Comparison of ENCODE assay signal across 9 cellular contexts in genomic region chr3:124780767-124781485, GRCh38. TPM values are rescaled to one million over a fixed set of nuclear protein-coding genes. Genes with fewer than 3 reads are reported as not detected.
A peak's percentile ranks its signal among the peaks of the same experiment; 100 is the strongest.
DNase-seq lines count a peak whose midpoint lies in the region; ATAC-seq, FAIRE-seq and TF ChIP-seq lines count a peak whose summit lies in the region.
"Had no signal": no experiment of that assay in that cellular context is flagged by ENCODE, and none has a peak within 500 bp of the region (broad histone marks: within the 10 kb centered on the region; RNA-seq: fewer than 3 reads in every experiment).

No MANE protein-coding gene starts in this region.

- 0 out of 3 replicates have a peak, but pooled peaks have one; percentile 27 for ATAC-seq in K562
- no peak for ATAC-seq in HG03095 (IDR thresholded peaks at IDR 0.05; ENCODE audit: unreplicated experiment)

- no peaks in the 10 kb centered on the region for H3K79me2 ChIP-seq in K562 (ENCODE audit: control insufficient read depth, insufficient read depth, low read length)

- 62% methylated on average over 7 of the region's 15 CpGs for WGBS in K562 (ENCODE audit: insufficient coverage, low coverage, missing lambda C conversion rate)

- H3K36me3 ChIP-seq in K562 (ENCODE audit: control insufficient read depth, insufficient read depth, low read length) (no peaks in the 10 kb centered on the region), stomach smooth muscle (ENCODE audit: control insufficient read depth in 2 of 2, insufficient read depth in 2 of 2, low read length in 2 of 2) (peaks cover 0 to 4% of the 10 kb centered on the region in 2 donors)

- no peak overlapping the region for H3K4me2 ChIP-seq in K562 (ENCODE audit: insufficient read depth, low read length)

- no peak for TF ChIP-seq EP300 in K562 (IDR thresholded peaks at IDR 0.05; ENCODE audit: low read length)

- intact Hi-C loops in K562 (cut with micrococcal nuclease), result no loop called here

- H3K27ac ChIP-seq in K562 (ENCODE audit: extremely low read depth, low read depth, low read length) (no peak overlapping the region), stomach smooth muscle (ENCODE audit: low read length) (peak overlapping the region; percentile 89)
- H3K27ac ChIP-seq: epithelial cell of prostate had no signal

- POLR2A ChIA-PET in K562 (lab: Yijun Ruan, JAX), result no interaction called here

- CTCF ChIA-PET in K562 (lab: Yijun Ruan, JAX; ENCODE audit: low intra/inter-chr PET ratio), result no interaction called here

- DNase-seq in KBM-7 (peak; percentile 23), K562 (ENCODE audit: extremely low read depth in 1 of 4, low spot score in 3 of 4) (no peak), kidney tubule cell (ENCODE audit: low spot score) (peak; percentile 23), NCI-H748 (lab: John Stamatoyannopoulos, UW; ENCODE audit: unreplicated experiment) (no peak), NCI-H2107 treated with DMSO at 0.1 percent for 48 hours (lab: John Stamatoyannopoulos, UW; ENCODE audit: unreplicated experiment) (no peak)
- no peak for DNase-seq in effector CD4-positive, alpha-beta T cell

- H2AFZ ChIP-seq in K562 (ENCODE audit: low read depth, low read length), result no peak overlapping the region

- in situ Hi-C loops in KBM-7 (cut with MboI; ENCODE audit: low pct_unique_long_range_greater_than_20kb, low sequenced_read_pairs) (no loop called here), K562 (cut with MboI) (no loop called here)

- no TSS peak for BruUV-seq in K562 (replicated peaks; lab: Mats Ljungman, UMichigan)

- TF ChIP-seq POLR2A in K562 (conservative IDR thresholded peaks at IDR 0.05), result no peak

- H3K4me3 ChIP-seq in K562 (no peak overlapping the region), stomach smooth muscle (ENCODE audit: low read length in 2 of 2) (peak overlapping the region; percentile 38 to 47)

- no peaks in the 10 kb centered on the region for H3K9me1 ChIP-seq in K562 (ENCODE audit: control insufficient read depth, insufficient read depth, low read length)

- H3K9me3 ChIP-seq in K562 (replicated peaks; ENCODE audit: control insufficient read depth, insufficient read depth, low read depth, low read length) (no peaks in the 10 kb centered on the region), stomach smooth muscle (ENCODE audit: control insufficient read depth in 2 of 2, low read length in 2 of 2) (no peaks in the 10 kb centered on the region)

- no peak overlapping the region; a peak in 1 of 4 replicates for H3K9ac ChIP-seq in K562 (ENCODE audit: insufficient read depth in 1 of 2, low read depth in 2 of 2, low read length in 2 of 2)
- H3K9ac ChIP-seq in stomach smooth muscle (ENCODE audit: low read length in 2 of 2), result peak overlapping the region; percentile 25 to 51

- no peak for FAIRE-seq in K562 (lab: Jason Lieb, UNC)

- no peak for TF ChIP-seq RAD21 in K562 (CRISPR knock-in tag; conservative IDR thresholded peaks at IDR 0.05 in 1 of 2, IDR thresholded peaks at IDR 0.05 in 1 of 2)

- H3K4me1 ChIP-seq in K562 (replicated peaks in 1 of 2; ENCODE audit: control insufficient read depth in 2 of 2, insufficient read depth in 2 of 2, low read length in 2 of 2) (no peaks in the 10 kb centered on the region; a peak in 1 of 5 replicates), stomach smooth muscle (ENCODE audit: control insufficient read depth, insufficient read depth, low read length) (peaks cover 39% of the 10 kb centered on the region)

- H4K20me1 ChIP-seq in K562 (replicated peaks; ENCODE audit: control insufficient read depth, insufficient read depth, low read length), result peaks cover 8% of the 10 kb centered on the region; the same call in 1 of the 2 replicates

- no peak for TF ChIP-seq CTCF in K562 (IDR thresholded peaks at IDR 0.05 in 2 of 3, conservative IDR thresholded peaks at IDR 0.05 in 1 of 3; ENCODE audit: insufficient read depth in 2 of 3, low read depth in 1 of 3, low read length in 3 of 3)

- H3K27me3 ChIP-seq in K562 (ENCODE audit: control insufficient read depth in 2 of 2, insufficient read depth in 2 of 2, low read length in 2 of 2) (no peaks in the 10 kb centered on the region; a peak in 1 of 5 replicates), stomach smooth muscle (ENCODE audit: control insufficient read depth in 1 of 2, insufficient read depth in 2 of 2, low read length in 2 of 2) (no peaks in the 10 kb centered on the region)

TF ChIP-seq in K562, 482 proteins besides CTCF, POLR2A, EP300 and RAD21:
- TF ChIP-seq SMARCA5 (IDR thresholded peaks at IDR 0.05), result no peak
- TF ChIP-seq CEBPB (tag; IDR thresholded peaks at IDR 0.05), result peak; percentile 62
- TF ChIP-seq CEBPG (CRISPR knock-in tag; IDR thresholded peaks at IDR 0.05), result no peak
- 0 out of 4 replicates have a peak, but pooled peaks of 1 of the 2 experiments have one; percentile 19 for TF ChIP-seq CEBPG (tag; conservative IDR thresholded peaks at IDR 0.05 in 1 of 2, IDR thresholded peaks at IDR 0.05 in 1 of 2)
- peak; percentile 52; the same call in 1 of the 2 replicates for TF ChIP-seq SPI1 (IDR thresholded peaks at IDR 0.05; ENCODE audit: borderline replicate concordance, low read depth, low read length)

RNA-seq across cellular contexts. Expression of gene UMPS, which starts 50.7 kb away (rescaled TPM):
- total RNA-seq in K562 (2011; cell fraction: chromatin; rRNA removed; ENCODE audit: low replicate concordance), result 32.8 and 65.1 TPM in 2 replicates
- total RNA-seq in K562 (2011; cell fraction: nucleolus; rRNA removed), result 14.6 and 33.5 TPM in 2 replicates
- total RNA-seq in K562 (2011; cell fraction: nucleoplasm; rRNA removed), result 27.1 and 37.3 TPM in 2 replicates
- 45.9 and 52.4 TPM in 2 replicates for total RNA-seq in K562 (2014; rRNA removed)
- 33.8 and 34.9 TPM in 2 replicates for total RNA-seq in K562 (2014; rRNA removed; fragmentation: Illumina TruSeq; extraction: Trizol)
- total RNA-seq in K562 (2015; rRNA removed; fragmentation: Illumina TruSeq; extraction: Trizol), result 27.6 and 28.9 TPM in 2 replicates
- total RNA-seq in K562 (2021), result 39.2 and 47.3 TPM in 2 replicates
- polyA plus RNA-seq in K562 (2011; rRNA removed), result 31.2 and 52.6 TPM in 2 replicates
- polyA plus RNA-seq in K562 (2011; cell fraction: cytosol; rRNA removed), result 19.2 and 25.2 TPM in 2 replicates
- polyA plus RNA-seq in K562 (2011; cell fraction: nucleus; rRNA removed), result 13.5 and 19.0 TPM in 2 replicates
- 14.8 and 29.4 TPM in 2 replicates for polyA plus RNA-seq in K562 (2012)
- 24.6 and 29.6 TPM in 2 replicates for polyA plus RNA-seq in K562 (2014; fragmentation: Illumina TruSeq; extraction: Trizol)
- polyA plus RNA-seq in K562 (2014; fragmentation: Nextera tagmentation; extraction: Ambion mirVana), result 10 to 100 TPM; 55.9 to 91.0 TPM
- polyA plus RNA-seq in K562 (2014; rRNA removed), result 33.6 and 35.7 TPM in 2 replicates
- polyA minus RNA-seq in K562 (2011; rRNA and poly(A)+ RNA removed), result 52.8 and 57.4 TPM in 2 replicates
- 12.7 and 21.3 TPM in 2 replicates for polyA minus RNA-seq in K562 (2011; cell fraction: cytosol; rRNA and poly(A)+ RNA removed)
- 11.2 and 18.8 TPM in 2 replicates for polyA minus RNA-seq in K562 (2011; cell fraction: nucleus; rRNA and poly(A)+ RNA removed)

Comparison
In these comparisons a context has a peak if more than half of its experiments do, and no peak if none do; other contexts are left out.
1. DNase-seq: peak in KBM-7 (single experiment) and kidney tubule cell (single experiment); none in K562 (0 of 4), NCI-H748 (single experiment), NCI-H2107 treated with DMSO at 0.1 percent for 48 hours (single experiment) and effector CD4-positive, alpha-beta T cell (single experiment).
2. H3K9ac ChIP-seq: peak in stomach smooth muscle (2 of 2); none in K562 (0 of 2).